In the genomic region with DNA sequence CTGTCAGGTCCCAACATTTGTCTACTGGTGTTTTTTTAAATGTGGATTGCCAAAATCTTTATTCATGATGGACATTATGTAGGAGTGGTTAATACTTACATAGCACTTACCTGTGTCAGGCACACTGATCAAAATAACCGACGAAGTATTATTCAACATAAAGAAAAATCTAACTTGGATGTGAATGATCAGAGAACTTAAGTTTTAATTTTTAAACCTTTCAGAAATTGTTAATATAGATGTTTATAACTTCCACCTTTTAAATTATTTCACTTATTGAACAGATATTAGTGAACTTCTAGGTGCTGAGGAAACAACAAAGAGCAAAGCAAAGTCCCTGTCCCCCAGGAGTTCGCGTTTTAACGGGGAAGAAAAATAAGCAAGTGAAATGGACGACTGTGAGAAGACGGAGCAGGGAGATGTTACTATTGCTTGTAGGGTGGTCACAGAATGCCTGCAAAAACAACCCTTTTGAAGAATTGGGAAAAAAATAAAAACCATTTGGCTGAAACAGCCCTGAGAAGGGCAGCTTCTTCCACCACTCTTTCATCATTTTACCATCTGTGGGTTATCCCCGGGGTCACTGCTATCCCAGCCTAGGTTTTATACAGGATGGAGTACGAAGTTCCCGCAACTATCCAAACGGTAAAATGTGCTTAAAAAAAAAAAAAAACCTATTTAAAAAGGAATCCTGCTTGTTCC, we compare ENCODE assay signal across 8 cellular contexts. TPM values are rescaled to one million over a fixed set of nuclear protein-coding genes. Genes with fewer than 3 reads are reported as not detected.
DNase-seq lines count a peak whose midpoint lies in the region; ATAC-seq and TF ChIP-seq lines count a peak whose summit lies in the region.

No MANE protein-coding gene starts in this region.

- H3K4me1 Mint-ChIP-seq in neural progenitor cell = peaks cover 29% of the 10 kb centered on the region

- no peak overlapping the region for H3K9ac ChIP-seq in neural progenitor cell

- peak overlapping the region; percentile 55 for H2AFZ ChIP-seq in neural progenitor cell (replicated peaks)

- TF ChIP-seq CTCF in epithelial cell of esophagus (IDR thresholded peaks at IDR 0.05; ENCODE audit: insufficient read depth, low read depth, low read length, missing control alignments) = no peak
- no peak for TF ChIP-seq CTCF in neural progenitor cell (IDR thresholded peaks at IDR 0.05)

- H3K4me3 ChIP-seq in epithelial cell of esophagus (ENCODE audit: low read length) (peak overlapping the region; percentile 55), neural progenitor cell (peak overlapping the region; percentile 92)

- peaks cover 27% of the 10 kb centered on the region for H3F3A ChIP-seq in neural progenitor cell (ENCODE audit: low read depth)

- H3K79me2 ChIP-seq in neural progenitor cell (ENCODE audit: low read depth) = no peaks in the 10 kb centered on the region

- H3K27me3 Mint-ChIP-seq in neural progenitor cell (ENCODE audit: insufficient read depth, low read depth) = peaks cover 6% of the 10 kb centered on the region

- peak overlapping the region; percentile 97 for H3K27ac Mint-ChIP-seq in neural progenitor cell

- H3K4me3 Mint-ChIP-seq in neural progenitor cell = peak overlapping the region; percentile 84

- no peaks in the 10 kb centered on the region for H3K36me3 ChIP-seq in neural progenitor cell

- peaks cover 15% of the 10 kb centered on the region for H3K4me1 ChIP-seq in neural progenitor cell

- peak overlapping the region; percentile 93 for H3K4me2 ChIP-seq in neural progenitor cell

- DNase-seq in DMS53 (lab: John Stamatoyannopoulos, UW) = peak; percentile 44
- DNase-seq in DMS53 treated with DMSO at 0.1 percent for 48 hours (lab: John Stamatoyannopoulos, UW; ENCODE audit: unreplicated experiment) = no peak
- peak; percentile 56 for DNase-seq in OCI-M1 (lab: John Stamatoyannopoulos, UW)
- DNase-seq in epithelial cell of esophagus (ENCODE audit: low read depth) = no peak
- DNase-seq in neural progenitor cell (ENCODE audit: low spot score) = no peak
- no peak for DNase-seq in RKO (ENCODE audit: low spot score)
- no peak for DNase-seq in NCI-H1092 treated with DMSO at 0.1 percent for 48 hours (lab: John Stamatoyannopoulos, UW)

- H3K27ac ChIP-seq in neural progenitor cell = no peak overlapping the region

- no peak for ATAC-seq in HG03159 (IDR thresholded peaks at IDR 0.05; ENCODE audit: unreplicated experiment)

- H3K9me3 Mint-ChIP-seq in neural progenitor cell = peaks cover 6% of the 10 kb centered on the region

- H3K27me3 ChIP-seq in neural progenitor cell = peaks cover 40% of the 10 kb centered on the region

- peaks cover 6% of the 10 kb centered on the region for H3K36me3 Mint-ChIP-seq in neural progenitor cell

- no peaks in the 10 kb centered on the region for H3K9me3 ChIP-seq in neural progenitor cell (ENCODE audit: low read depth)

- peaks cover 3% of the 10 kb centered on the region for H4K20me1 ChIP-seq in neural progenitor cell (ENCODE audit: low read depth)

RNA-seq across cellular contexts. Expression of gene APH1B, which starts 0.9 kb away (rescaled TPM):
- 2.7 and 4.0 TPM in 2 replicates for total RNA-seq in neural progenitor cell (ENCODE audit: low replicate concordance)

Comparison
In these comparisons a context has a peak if more than half of its experiments do, and no peak if none do; other contexts are left out.
1. DNase-seq: peak in DMS53 (single experiment) and OCI-M1 (single experiment); none in DMS53 treated with DMSO at 0.1 percent for 48 hours (single experiment), epithelial cell of esophagus (single experiment), neural progenitor cell (single experiment), RKO (single experiment) and NCI-H1092 treated with DMSO at 0.1 percent for 48 hours (single experiment).